Comparison of ENCODE assay signal across 8 cellular contexts in the genomic region with DNA sequence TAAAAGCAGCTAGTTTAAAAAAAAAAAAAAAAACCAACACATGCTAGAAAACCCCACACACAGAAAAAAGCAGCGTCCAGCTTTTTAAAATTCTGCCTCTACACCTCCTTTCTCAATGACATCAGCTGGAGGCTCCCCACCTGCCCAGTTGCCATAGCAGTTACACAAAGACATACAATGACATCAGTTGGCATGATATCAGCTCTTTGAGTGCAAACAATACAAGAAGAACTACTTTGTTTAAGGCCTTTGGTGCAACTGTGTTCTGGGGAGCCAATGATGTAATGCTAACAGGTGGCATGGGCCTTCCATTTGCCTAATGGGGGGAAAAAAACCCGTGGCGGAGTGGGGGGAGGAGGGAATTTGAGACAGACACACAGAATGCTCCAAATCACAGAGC. TPM values are rescaled to one million over a fixed set of nuclear protein-coding genes. Genes with fewer than 3 reads are reported as not detected.
DNase-seq lines count a peak whose midpoint lies in the region; ATAC-seq and TF ChIP-seq lines count a peak whose summit lies in the region.

No MANE protein-coding gene starts in this region.

- H3K4me1 ChIP-seq in muscle layer of colon (ENCODE audit: insufficient read depth, low read length), result peaks cover 84% of the 10 kb centered on the region

- H3K4me3 ChIP-seq in MG63 (no peak overlapping the region), SU-DHL-6 (ENCODE audit: insufficient read depth, low read length, poor library complexity, severe bottlenecking) (no peak overlapping the region), choroid plexus epithelial cell (ENCODE audit: low read depth, low read length) (no peak overlapping the region), muscle layer of colon (ENCODE audit: low read depth in 1 of 2, low read length in 2 of 2) (no peak overlapping the region)

- intact Hi-C loops in CD14-positive monocyte (cut with micrococcal nuclease), result no loop called here

- H3K9me3 Mint-ChIP-seq in CD14-positive monocyte, result no peaks in the 10 kb centered on the region

- peak; percentile 23 for ATAC-seq in GM19468 (IDR thresholded peaks at IDR 0.05; ENCODE audit: extremely low read depth, unreplicated experiment)

- H3K9ac ChIP-seq in SU-DHL-6 (ENCODE audit: low read length), result no peak overlapping the region
- H3K9ac ChIP-seq in muscle layer of colon (ENCODE audit: low read length), result peak overlapping the region; percentile 54

- H3K27me3 ChIP-seq in MG63 (no peaks in the 10 kb centered on the region), SU-DHL-6 (ENCODE audit: low read length) (no peaks in the 10 kb centered on the region), muscle layer of colon (ENCODE audit: control insufficient read depth in 1 of 2, insufficient read depth in 2 of 2, low read length in 2 of 2) (no peaks in the 10 kb centered on the region)

- no peaks in the 10 kb centered on the region for H3K9me3 ChIP-seq in MG63
- no peaks in the 10 kb centered on the region for H3K9me3 ChIP-seq in SU-DHL-6 (ENCODE audit: insufficient read depth, low read length)
- no peaks in the 10 kb centered on the region for H3K9me3 ChIP-seq in muscle layer of colon (ENCODE audit: low read length)

- peaks cover 16 to 21% of the 10 kb centered on the region in 2 donors for H3K36me3 Mint-ChIP-seq in CD14-positive monocyte

- H3K36me3 ChIP-seq in MG63 (no peaks in the 10 kb centered on the region; the same call in 1 of the 2 replicates), SU-DHL-6 (ENCODE audit: low read length) (no peaks in the 10 kb centered on the region), muscle layer of colon (ENCODE audit: insufficient read depth, low read length) (peaks cover 11% of the 10 kb centered on the region)

- no peaks in the 10 kb centered on the region for H4K20me1 ChIP-seq in SU-DHL-6 (ENCODE audit: low read depth, low read length)

- H3K27ac ChIP-seq in SU-DHL-6 (ENCODE audit: low read depth, low read length) (no peak overlapping the region), muscle layer of colon (ENCODE audit: low read depth, low read length) (peak overlapping the region; percentile 89)

- H2AFZ ChIP-seq in SU-DHL-6 (ENCODE audit: low read depth, low read length, severe bottlenecking), result no peak overlapping the region

- H3F3A ChIP-seq in SU-DHL-6 (ENCODE audit: insufficient read depth), result no peaks in the 10 kb centered on the region

- peak overlapping the region; percentile 25 for H3K4me2 ChIP-seq in SU-DHL-6 (ENCODE audit: low read depth, low read length, poor library complexity, severe bottlenecking)

- peaks cover 85% of the 10 kb centered on the region for H3K4me1 Mint-ChIP-seq in CD14-positive monocyte

- DNase-seq in CD14-positive monocyte (ENCODE audit: low spot score) (peak; percentile 73), MG63 (peak; percentile 28), choroid plexus epithelial cell (ENCODE audit: low read depth) (peak; percentile 49), HK-2 (ENCODE audit: unreplicated experiment) (no peak), NCI-H524 treated with DMSO at 0.1 percent for 48 hours (lab: John Stamatoyannopoulos, UW) (no peak)

- TF ChIP-seq CTCF in CD14-positive monocyte (IDR thresholded peaks at IDR 0.05) (no peak), SU-DHL-6 (IDR thresholded peaks at IDR 0.05; ENCODE audit: insufficient read depth, low read length, poor library complexity, severe bottlenecking) (no peak), choroid plexus epithelial cell (conservative IDR thresholded peaks at IDR 0.05; ENCODE audit: low read depth, low read length) (no peak)

- peaks cover 0 to 3% (median 0%) of the 10 kb centered on the region in 3 donors for H3K27me3 Mint-ChIP-seq in CD14-positive monocyte (ENCODE audit: low read depth in 3 of 3)

- peak overlapping the region; percentile 88 to 97 (median 96) for H3K27ac Mint-ChIP-seq in CD14-positive monocyte

- no peaks in the 10 kb centered on the region for H3K9me2 ChIP-seq in SU-DHL-6 (replicated peaks; ENCODE audit: insufficient read depth, low read length)

- peak overlapping the region in 1 of 2 donors; percentile 46 for H3K4me3 Mint-ChIP-seq in CD14-positive monocyte

- H3K79me2 ChIP-seq in SU-DHL-6 (ENCODE audit: insufficient read depth, low read length), result no peaks in the 10 kb centered on the region

RNA-seq across cellular contexts. Expression of a gene that starts 32.9 kb away (rescaled TPM):
- 10 to 100 TPM; 10.4 to 12.7 TPM for polyA plus RNA-seq in CD14-positive monocyte
- total RNA-seq in MG63 (2014; rRNA removed; shearing (Covaris generic); ENCODE audit: low replicate concordance), result 5.8 and 6.3 TPM in 2 replicates

Comparison
In these comparisons a context has a peak if more than half of its experiments do, and no peak if none do; other contexts are left out.
1. DNase-seq: peak in CD14-positive monocyte (single experiment), MG63 (single experiment) and choroid plexus epithelial cell (single experiment); none in HK-2 (single experiment) and NCI-H524 treated with DMSO at 0.1 percent for 48 hours (single experiment).